In the genomic region with DNA sequence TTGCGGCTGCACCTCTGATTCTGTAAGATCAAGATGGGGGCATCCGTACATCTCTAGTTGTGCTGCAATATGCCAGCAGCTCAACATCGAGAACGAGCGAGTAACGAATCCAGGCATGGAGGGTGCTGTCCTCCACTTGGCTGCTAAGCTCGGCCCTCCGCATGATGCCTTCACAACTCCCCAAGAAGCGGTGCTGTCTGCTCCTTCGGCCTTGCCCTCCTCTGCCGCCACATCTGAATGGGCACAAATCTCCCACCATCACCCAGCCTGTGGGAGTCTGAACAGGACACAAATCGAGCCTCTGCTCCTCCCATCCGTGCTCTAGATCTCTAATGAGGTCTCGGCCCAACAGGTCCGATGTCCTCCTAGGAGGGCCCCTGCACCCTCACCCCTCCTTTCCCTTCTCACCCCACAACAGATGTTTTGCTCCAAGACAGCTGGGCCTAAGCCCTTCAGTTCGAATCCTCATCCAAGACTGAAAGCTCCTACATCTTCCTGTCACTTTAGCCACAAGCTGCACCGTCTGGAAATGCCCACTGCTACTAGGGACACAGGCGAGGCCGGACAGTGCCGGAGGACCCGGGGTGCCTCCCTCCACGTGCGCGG, we compare ENCODE assay signal across 1 cellular context.
TF ChIP-seq lines count a peak whose summit lies in the region.

No MANE protein-coding gene starts in this region.

TF ChIP-seq in IMR-90, 13 proteins besides CTCF, POLR2A, EP300 and RAD21:
- TF ChIP-seq, protein P1, sequence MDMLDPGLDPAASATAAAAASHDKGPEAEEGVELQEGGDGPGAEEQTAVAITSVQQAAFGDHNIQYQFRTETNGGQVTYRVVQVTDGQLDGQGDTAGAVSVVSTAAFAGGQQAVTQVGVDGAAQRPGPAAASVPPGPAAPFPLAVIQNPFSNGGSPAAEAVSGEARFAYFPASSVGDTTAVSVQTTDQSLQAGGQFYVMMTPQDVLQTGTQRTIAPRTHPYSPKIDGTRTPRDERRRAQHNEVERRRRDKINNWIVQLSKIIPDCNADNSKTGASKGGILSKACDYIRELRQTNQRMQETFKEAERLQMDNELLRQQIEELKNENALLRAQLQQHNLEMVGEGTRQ (IDR thresholded peaks at IDR 0.05; ENCODE audit: low read depth, low read length) = no peak
- TF ChIP-seq FOS (IDR thresholded peaks at IDR 0.05; ENCODE audit: low read depth, low read length) (no peak), CEBPB (IDR thresholded peaks at IDR 0.05; ENCODE audit: low read depth, low read length) (no peak), SMC3 (IDR thresholded peaks at IDR 0.05; ENCODE audit: low read depth, low read length) (no peak), BHLHE40 (IDR thresholded peaks at IDR 0.05; ENCODE audit: low read depth, low read length) (no peak), CHD1 (IDR thresholded peaks at IDR 0.05; ENCODE audit: low read depth, low read length) (no peak), NFE2L2 (IDR thresholded peaks at IDR 0.05; ENCODE audit: low read depth, low read length) (no peak), RFX5 (IDR thresholded peaks at IDR 0.05; ENCODE audit: low read depth, low read length) (no peak), MAFK (IDR thresholded peaks at IDR 0.05; ENCODE audit: low read depth, low read length) (no peak), MAZ (IDR thresholded peaks at IDR 0.05; ENCODE audit: borderline replicate concordance, low read depth, low read length) (no peak), RCOR1 (IDR thresholded peaks at IDR 0.05; ENCODE audit: insufficient replicate concordance, low read length) (no peak), MXI1 (IDR thresholded peaks at IDR 0.05; ENCODE audit: borderline replicate concordance, low read depth, low read length) (no peak)
- TF ChIP-seq, protein P2, sequence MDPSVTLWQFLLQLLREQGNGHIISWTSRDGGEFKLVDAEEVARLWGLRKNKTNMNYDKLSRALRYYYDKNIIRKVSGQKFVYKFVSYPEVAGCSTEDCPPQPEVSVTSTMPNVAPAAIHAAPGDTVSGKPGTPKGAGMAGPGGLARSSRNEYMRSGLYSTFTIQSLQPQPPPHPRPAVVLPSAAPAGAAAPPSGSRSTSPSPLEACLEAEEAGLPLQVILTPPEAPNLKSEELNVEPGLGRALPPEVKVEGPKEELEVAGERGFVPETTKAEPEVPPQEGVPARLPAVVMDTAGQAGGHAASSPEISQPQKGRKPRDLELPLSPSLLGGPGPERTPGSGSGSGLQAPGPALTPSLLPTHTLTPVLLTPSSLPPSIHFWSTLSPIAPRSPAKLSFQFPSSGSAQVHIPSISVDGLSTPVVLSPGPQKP (IDR thresholded peaks at IDR 0.05; ENCODE audit: borderline replicate concordance, low read depth, low read length) = no peak
